26 cellular contexts compared by ENCODE assay signal in genomic region chr3:70882104-70882503, GRCh38.
DNase-seq lines count a peak whose midpoint lies in the region; FAIRE-seq and TF ChIP-seq lines count a peak whose summit lies in the region.
"Had no signal": no experiment of that assay in that cellular context is flagged by ENCODE, and none has a peak within 500 bp of the region (broad histone marks: within the 10 kb centered on the region; RNA-seq: fewer than 3 reads in every experiment).

No MANE protein-coding gene starts in this region.

- no peaks in the 10 kb centered on the region for H3K9me3 ChIP-seq in endothelial cell of umbilical vein (replicated peaks; ENCODE audit: control insufficient read depth, insufficient read depth, low read length)
- H3K9me3 ChIP-seq: body of pancreas, colonic mucosa, esophagus squamous epithelium, pancreas had no signal

- TF ChIP-seq CTCF in AG09319 (IDR thresholded peaks at IDR 0.05; ENCODE audit: low read depth, low read length) (no peak), endothelial cell of umbilical vein (IDR thresholded peaks at IDR 0.05; ENCODE audit: extremely low read depth in 1 of 2, insufficient read depth in 1 of 2, low read depth in 1 of 2, low read length in 2 of 2) (no peak), lower leg skin (IDR thresholded peaks at IDR 0.05) (no peak)

- DNase-seq in AG09319 (ENCODE audit: extremely low read depth, low read depth), result peak; percentile 25
- peak; percentile 49 for DNase-seq in NCI-H446 treated with DMSO at 0.1 percent for 48 hours (lab: John Stamatoyannopoulos, UW)
- DNase-seq in endothelial cell of umbilical vein (ENCODE audit: low read depth, low spot score), result peak; percentile 63
- peak; percentile 10 for DNase-seq in kidney glomerular epithelial cell (lab: John Stamatoyannopoulos, UW)
- DNase-seq in ACHN, result no peak
- no peak for DNase-seq in lower leg skin (ENCODE audit: low spot score in 2 of 2)
- DNase-seq in caudate nucleus (lab: John Stamatoyannopoulos, UW), result no peak
- DNase-seq: activated B cell treated with CpG ODN at 0.5 μM for 24 hours; activated CD8-positive, alpha-beta memory T cell treated with anti-CD3 and anti-CD28 coated beads, Interleukin-2, amount 10 ng/mL, durations not matched to agents 7 days and 5 days; activated T-cell treated with anti-CD3 and anti-CD28 coated beads, Interleukin-2, amount 50 U/mL, for 48 hours; body of pancreas; colonic mucosa; effector memory CD8-positive, alpha-beta T cell; esophagus squamous epithelium; GM23248; HFFc6; mammary epithelial cell; NCI-H1092; NCI-H1694 treated with DMSO at 0.1 percent for 48 hours; NCI-H2171; NCI-H526; NK-92 treated with Interleukin-12 subunit alpha and Interleukin-12 subunit beta, amount 100 ng/mL, for 24 hours; pancreas; stimulated activated CD4-positive, alpha-beta T cell treated with anti-CD3 and anti-CD28 coated beads, Interleukin-2, amount 100 ng/mL, for 24 hours had no signal

- dilution Hi-C loops in endothelial cell of umbilical vein (cut with MboI; ENCODE audit: extremely low pct_ligation_motif_present, low sequenced_read_pairs), result no loop called here

- H3K9ac ChIP-seq in endothelial cell of umbilical vein (replicated peaks; ENCODE audit: extremely low read depth, insufficient read depth, low read length), result no peak overlapping the region
- H3K9ac ChIP-seq: GM23248 had no signal

- peaks cover 0 to 2% of the 10 kb centered on the region in 2 experiments for H3K27me3 ChIP-seq in endothelial cell of umbilical vein (ENCODE audit: control insufficient read depth in 2 of 2, insufficient read depth in 2 of 2, low read length in 2 of 2)
- H3K27me3 ChIP-seq: body of pancreas, colonic mucosa, esophagus squamous epithelium, pancreas, right atrium auricular region, tibial nerve had no signal

- CTCF ChIA-PET in endothelial cell of umbilical vein (lab: Charles Lee), result interaction anchor here (0.8 kb wide), 1 partner anchor 38 kb away, joined by 3 read pairs; no protein-coding TSS in a partner anchor

- 93 to 94% methylated on average over 5 of the region's 5 CpGs for WGBS in lower leg skin, 2 donors

- no peaks in the 10 kb centered on the region for H4K20me1 ChIP-seq in endothelial cell of umbilical vein (replicated peaks; ENCODE audit: control insufficient read depth, extremely low read depth, insufficient read depth, low read length)

- no peak overlapping the region for H3K4me3 ChIP-seq in endothelial cell of umbilical vein (replicated peaks in 1 of 3; ENCODE audit: insufficient read depth in 1 of 3, low read depth in 1 of 3, low read length in 3 of 3)
- H3K4me3 ChIP-seq in lower leg skin (ENCODE audit: low read depth, poor library complexity, severe bottlenecking), result no peak overlapping the region
- H3K4me3 ChIP-seq: body of pancreas, colonic mucosa, esophagus squamous epithelium, GM23248, pancreas, right atrium auricular region, tibial nerve had no signal

- no peaks in the 10 kb centered on the region for H3K4me1 ChIP-seq in endothelial cell of umbilical vein (ENCODE audit: control insufficient read depth, extremely low read depth, insufficient read depth, low read length)
- H3K4me1 ChIP-seq: body of pancreas, colonic mucosa, esophagus squamous epithelium, pancreas, right atrium auricular region, tibial nerve had no signal

- H3K36me3 ChIP-seq in endothelial cell of umbilical vein (ENCODE audit: control insufficient read depth in 2 of 2, extremely low read depth in 1 of 2, insufficient read depth in 2 of 2, low read length in 2 of 2), result no peaks in the 10 kb centered on the region
- H3K36me3 ChIP-seq: colonic mucosa, esophagus squamous epithelium, pancreas, right atrium auricular region, tibial nerve had no signal

- H2AFZ ChIP-seq in endothelial cell of umbilical vein (ENCODE audit: low read depth, low read length), result no peak overlapping the region
- H2AFZ ChIP-seq: GM23248 had no signal

- intact Hi-C loops in endothelial cell of umbilical vein (cut with micrococcal nuclease), result no loop called here
- intact Hi-C loops in lower leg skin (cut with DNase I; ENCODE audit: low total_unique reads), result no loop called here

- H3K4me2 ChIP-seq in endothelial cell of umbilical vein (ENCODE audit: insufficient read depth, low read length), result no peak overlapping the region

- H3K27ac ChIP-seq in endothelial cell of umbilical vein (ENCODE audit: insufficient read depth, low read depth, low read length) (no peak overlapping the region), caudate nucleus (ENCODE audit: low read depth, low read length) (no peak overlapping the region)
- H3K27ac ChIP-seq: body of pancreas, colonic mucosa, esophagus squamous epithelium, GM23248, pancreas, right atrium auricular region, tibial nerve had no signal

- POLR2A ChIA-PET in endothelial cell of umbilical vein (lab: Charles Lee), result no interaction called here

- in situ Hi-C loops in ACHN (cut with HindIII; ENCODE audit: low pct_ligation_motif_present, low pct_unique_long_range_greater_than_20kb, low sequenced_read_pairs), result no loop called here

- no peak for TF ChIP-seq POLR2A in endothelial cell of umbilical vein (IDR thresholded peaks at IDR 0.05; ENCODE audit: low read depth, low read length)
- no peak for TF ChIP-seq POLR2A in lower leg skin (IDR thresholded peaks at IDR 0.05)

- no peak for FAIRE-seq in endothelial cell of umbilical vein (lab: Jason Lieb, UNC)
- FAIRE-seq: pancreas had no signal

- H3K9me1 ChIP-seq in endothelial cell of umbilical vein (replicated peaks; ENCODE audit: control insufficient read depth, extremely low read depth, insufficient read depth, low read length), result no peaks in the 10 kb centered on the region

- no TSS peak for BruUV-seq in endothelial cell of umbilical vein (replicated peaks; lab: Mats Ljungman, UMichigan)

- H3K79me2 ChIP-seq in endothelial cell of umbilical vein (ENCODE audit: control insufficient read depth, insufficient read depth, low read length), result no peaks in the 10 kb centered on the region

TF ChIP-seq in endothelial cell of umbilical vein, 7 proteins besides CTCF, POLR2A, EP300 and RAD21:
- TF ChIP-seq, protein P1, sequence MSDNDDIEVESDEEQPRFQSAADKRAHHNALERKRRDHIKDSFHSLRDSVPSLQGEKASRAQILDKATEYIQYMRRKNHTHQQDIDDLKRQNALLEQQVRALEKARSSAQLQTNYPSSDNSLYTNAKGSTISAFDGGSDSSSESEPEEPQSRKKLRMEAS (IDR thresholded peaks at IDR 0.05; ENCODE audit: insufficient read depth, insufficient read length), result no peak
- TF ChIP-seq FOS (IDR thresholded peaks at IDR 0.05; ENCODE audit: borderline replicate concordance, insufficient read depth, low read length) (no peak), EZH2 (IDR thresholded peaks at IDR 0.05; ENCODE audit: borderline replicate concordance, low read depth, low read length, severe bottlenecking) (no peak), JUN (IDR thresholded peaks at IDR 0.05; ENCODE audit: borderline replicate concordance, insufficient read depth, insufficient read length, low read depth) (no peak), POLR2AphosphoS5 (IDR thresholded peaks at IDR 0.05; ENCODE audit: insufficient read depth, low read depth, low read length) (no peak), MYC (IDR thresholded peaks at IDR 0.05; ENCODE audit: low read depth, low read length) (no peak), GATA2 (IDR thresholded peaks at IDR 0.05; ENCODE audit: insufficient read depth, insufficient read length, low read depth, low read length) (no peak)

Comparison
In these comparisons a context has a peak if more than half of its experiments do, and no peak if none do; other contexts are left out.
1. DNase-seq: peak in AG09319 (single experiment), NCI-H446 treated with DMSO at 0.1 percent for 48 hours (single experiment), endothelial cell of umbilical vein (single experiment) and kidney glomerular epithelial cell (single experiment); none in ACHN (single experiment), lower leg skin (0 of 2) and caudate nucleus (0 of 61).